In genomic region chr3:159922861-159923312, GRCh38 we compare ENCODE assay signal across 11 cellular contexts.
DNase-seq lines count a peak whose midpoint lies in the region; ATAC-seq and TF ChIP-seq lines count a peak whose summit lies in the region.
"Had no signal": no experiment of that assay in that cellular context is flagged by ENCODE, and none has a peak within 500 bp of the region (broad histone marks: within the 10 kb centered on the region; RNA-seq: fewer than 3 reads in every experiment).

No MANE protein-coding gene starts in this region.

- no peaks in the 10 kb centered on the region for H3K36me3 Mint-ChIP-seq in IgD-negative memory B cell

- ATAC-seq in GM19043 (IDR thresholded peaks at IDR 0.05; ENCODE audit: low read depth, unreplicated experiment), result peak; percentile 90
- peak; percentile 95 for ATAC-seq in HG02798 (IDR thresholded peaks at IDR 0.05; ENCODE audit: poor library complexity, unreplicated experiment)
- ATAC-seq in activated CD4-positive, CD25-positive, alpha-beta regulatory T cell treated with anti-CD3 and anti-CD28 coated beads, Interleukin-2, amount 50 U/mL, for 24 hours, result no peak
- ATAC-seq: left lobe of liver; stimulated activated naive CD8-positive, alpha-beta T cell treated with anti-CD3 and anti-CD28 coated beads, Interleukin-15, amount 100 ng/mL, for 72 hours had no signal

- DNase-seq in Ammon's horn (ENCODE audit: low spot score), result peak; percentile 67
- no peak for DNase-seq in T-helper 1 cell
- DNase-seq in foreskin fibroblast, result no peak
- no peak for DNase-seq in NCI-H2107 (lab: John Stamatoyannopoulos, UW)
- DNase-seq: activated gamma-delta T cell treated with Interleukin-2 at 50 U/mL for 16 hours; stimulated activated naive CD8-positive, alpha-beta T cell treated with anti-CD3 and anti-CD28 coated beads, Interleukin-15, amount 100 ng/mL, for 72 hours had no signal

- peak overlapping the region; percentile 0 to 71 (median 45) for H3K27ac Mint-ChIP-seq in IgD-negative memory B cell
- H3K27ac Mint-ChIP-seq: stimulated activated naive CD8-positive, alpha-beta T cell treated with anti-CD3 and anti-CD28 coated beads, Interleukin-15, amount 100 ng/mL, for 72 hours had no signal

- H3K9me3 Mint-ChIP-seq in IgD-negative memory B cell, result no peaks in the 10 kb centered on the region
- H3K9me3 Mint-ChIP-seq: stimulated activated naive CD8-positive, alpha-beta T cell treated with anti-CD3 and anti-CD28 coated beads, Interleukin-15, amount 100 ng/mL, for 72 hours had no signal

- no peak for TF ChIP-seq CTCF in foreskin fibroblast (IDR thresholded peaks at IDR 0.05; ENCODE audit: low read depth, low read length)

- H3K4me3 ChIP-seq in foreskin fibroblast (ENCODE audit: low read depth in 1 of 2, low read length in 2 of 2), result no peak overlapping the region

- H3K4me1 Mint-ChIP-seq in IgD-negative memory B cell, result peaks cover 13 to 23% (median 19%) of the 10 kb centered on the region in 3 donors
- H3K4me1 Mint-ChIP-seq: stimulated activated naive CD8-positive, alpha-beta T cell treated with anti-CD3 and anti-CD28 coated beads, Interleukin-15, amount 100 ng/mL, for 72 hours had no signal

- H3K27me3 Mint-ChIP-seq in IgD-negative memory B cell, result no peaks in the 10 kb centered on the region
- H3K27me3 Mint-ChIP-seq: stimulated activated naive CD8-positive, alpha-beta T cell treated with anti-CD3 and anti-CD28 coated beads, Interleukin-15, amount 100 ng/mL, for 72 hours had no signal

- H3K4me3 Mint-ChIP-seq in IgD-negative memory B cell, result peak overlapping the region in 3 of 4 donors; percentile 15 to 65 (median 60)
- H3K4me3 Mint-ChIP-seq: stimulated activated naive CD8-positive, alpha-beta T cell treated with anti-CD3 and anti-CD28 coated beads, Interleukin-15, amount 100 ng/mL, for 72 hours had no signal

Comparison
In these comparisons a context has a peak if more than half of its experiments do, and no peak if none do; other contexts are left out.
1. ATAC-seq: peak in GM19043 (single experiment) and HG02798 (single experiment); none in activated CD4-positive, CD25-positive, alpha-beta regulatory T cell treated with anti-CD3 and anti-CD28 coated beads, Interleukin-2, amount 50 U/mL, for 24 hours (0 of 2).